Comparison of ENCODE assay signal across 19 cellular contexts in the genomic region with DNA sequence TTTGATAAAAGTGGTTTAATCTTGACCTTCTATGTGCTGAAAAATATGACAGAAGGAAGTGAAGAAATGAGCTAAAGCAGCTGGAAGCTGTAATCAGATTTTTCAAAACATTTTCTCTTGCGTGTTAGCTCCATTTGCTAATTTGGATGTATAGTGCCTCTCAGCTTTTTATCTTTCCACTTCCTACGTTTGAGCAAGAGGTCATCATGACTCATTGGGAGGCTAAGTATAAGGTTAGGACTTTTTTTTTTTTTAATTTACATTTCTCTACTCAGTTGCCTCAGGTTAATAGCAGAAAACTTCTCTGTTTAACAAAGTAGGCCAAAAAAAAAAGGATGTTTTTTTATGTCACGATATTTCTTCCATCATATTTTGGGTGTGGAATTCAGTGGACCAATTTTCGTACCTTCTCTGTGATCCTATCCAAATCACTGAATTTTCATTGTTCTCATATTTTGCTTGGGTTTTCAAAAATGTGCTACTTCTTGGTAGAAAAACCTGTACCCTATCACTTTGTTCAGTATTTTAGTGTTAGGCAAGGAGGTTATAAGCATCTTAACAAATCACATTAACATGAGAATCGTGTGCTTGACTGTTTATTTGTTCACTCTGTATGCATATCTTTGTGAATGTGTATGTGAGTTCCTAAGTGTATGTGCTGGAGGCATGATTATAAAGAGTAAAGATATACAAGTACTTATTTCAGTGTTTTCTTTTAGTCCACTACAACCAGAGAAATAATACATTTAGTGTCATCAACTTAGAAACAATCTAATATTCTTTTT.
A peak's percentile ranks its signal among the peaks of the same experiment; 100 is the strongest.
DNase-seq lines count a peak whose midpoint lies in the region; ATAC-seq and TF ChIP-seq lines count a peak whose summit lies in the region.
"Had no signal": no experiment of that assay in that cellular context is flagged by ENCODE, and none has a peak within 500 bp of the region (broad histone marks: within the 10 kb centered on the region; RNA-seq: fewer than 3 reads in every experiment).

No MANE protein-coding gene starts in this region.

- H3K27ac ChIP-seq in RWPE1, result no peak overlapping the region
- H3K27ac ChIP-seq: neural progenitor cell had no signal

- H3K27me3 Mint-ChIP-seq in osteocyte (ENCODE audit: unreplicated experiment), result no peaks in the 10 kb centered on the region
- H3K27me3 Mint-ChIP-seq: activated naive CD8-positive, alpha-beta T cell treated with anti-CD3 and anti-CD28 coated beads, Interleukin-2, amount 10 ng/mL, durations not matched to agents 7 days and 5 days; B cell; stimulated activated memory B cell treated with anti-CD40 and anti-IgM and Interleukin-4, amounts not matched to agents 10 μg/mL and 1 μg/mL and 100 μg/mL, for 72 hours had no signal

- DNase-seq in M059J (ENCODE audit: low read depth) (peak; percentile 63), RWPE1 (ENCODE audit: low spot score) (peak; percentile 31), cardiac fibroblast (ENCODE audit: low read depth in 2 of 2) (peak; percentile 18 to 82), osteocyte (ENCODE audit: extremely low spot score, unreplicated experiment) (no peak), germinal center (ENCODE audit: low spot score) (no peak), NCI-H69 (lab: John Stamatoyannopoulos, UW) (no peak)
- no peak for DNase-seq in stimulated activated CD4-positive, alpha-beta T cell treated with anti-CD3 and anti-CD28 coated beads, Interleukin-2, amount 100 ng/mL, for 24 hours
- DNase-seq: activated CD8-positive, alpha-beta T cell treated with anti-CD3 and anti-CD28 coated beads, Interleukin-2, amount 10 ng/mL, durations not matched to agents 7 days and 5 days; activated naive CD8-positive, alpha-beta T cell treated with anti-CD3 and anti-CD28 coated beads, Interleukin-2, amount 10 ng/mL, durations not matched to agents 7 days and 5 days; Caco-2; central memory CD4-positive, alpha-beta T cell; foreskin melanocyte; NCI-H1417 treated with DMSO at 0.1 percent for 48 hours; NCI-H748 treated with DMSO at 0.1 percent for 48 hours; stimulated activated CD4-positive, alpha-beta T cell treated with anti-CD3 and anti-CD28 coated beads, Interleukin-15, amount 100 ng/mL, for 24 hours had no signal

- H3K27ac Mint-ChIP-seq in osteocyte (ENCODE audit: unreplicated experiment), result peak overlapping the region; percentile 65
- H3K27ac Mint-ChIP-seq: activated CD8-positive, alpha-beta T cell treated with anti-CD3 and anti-CD28 coated beads, Interleukin-2, amount 10 ng/mL, durations not matched to agents 7 days and 5 days; activated naive CD8-positive, alpha-beta T cell treated with anti-CD3 and anti-CD28 coated beads, Interleukin-2, amount 10 ng/mL, durations not matched to agents 7 days and 5 days; B cell; neural progenitor cell; stimulated activated memory B cell treated with anti-CD40 and anti-IgM and Interleukin-4, amounts not matched to agents 10 μg/mL and 1 μg/mL and 100 μg/mL, for 72 hours had no signal

- peaks cover 8% of the 10 kb centered on the region for H3K9me3 Mint-ChIP-seq in osteocyte (ENCODE audit: unreplicated experiment)
- H3K9me3 Mint-ChIP-seq: neural progenitor cell had no signal

- ATAC-seq in GM19467 (IDR thresholded peaks at IDR 0.05; ENCODE audit: unreplicated experiment), result no peak
- ATAC-seq: activated CD8-positive, alpha-beta T cell treated with anti-CD3 and anti-CD28 coated beads, Interleukin-2, amount 10 ng/mL, durations not matched to agents 7 days and 5 days; stimulated activated memory B cell treated with anti-CD40 and anti-IgM and Interleukin-4, amounts not matched to agents 10 μg/mL and 1 μg/mL and 100 μg/mL, for 72 hours had no signal

- H3K4me1 Mint-ChIP-seq in osteocyte (ENCODE audit: unreplicated experiment), result peaks cover 39% of the 10 kb centered on the region
- H3K4me1 Mint-ChIP-seq: activated naive CD8-positive, alpha-beta T cell treated with anti-CD3 and anti-CD28 coated beads, Interleukin-2, amount 10 ng/mL, durations not matched to agents 7 days and 5 days; B cell; neural progenitor cell; stimulated activated memory B cell treated with anti-CD40 and anti-IgM and Interleukin-4, amounts not matched to agents 10 μg/mL and 1 μg/mL and 100 μg/mL, for 72 hours had no signal

- H3K36me3 Mint-ChIP-seq in osteocyte (ENCODE audit: unreplicated experiment), result no peaks in the 10 kb centered on the region
- H3K36me3 Mint-ChIP-seq: activated naive CD8-positive, alpha-beta T cell treated with anti-CD3 and anti-CD28 coated beads, Interleukin-2, amount 10 ng/mL, durations not matched to agents 7 days and 5 days; neural progenitor cell; stimulated activated memory B cell treated with anti-CD40 and anti-IgM and Interleukin-4, amounts not matched to agents 10 μg/mL and 1 μg/mL and 100 μg/mL, for 72 hours had no signal

- CTCF ChIA-PET in RWPE1 (lab: Yijun Ruan, JAX), result no interaction called here

- TF ChIP-seq CTCF in RWPE1 (conservative IDR thresholded peaks at IDR 0.05; ENCODE audit: low read depth) (no peak), cardiac fibroblast (IDR thresholded peaks at IDR 0.05; ENCODE audit: low read depth, low read length) (no peak), osteocyte (IDR thresholded peaks at IDR 0.05) (no peak)

- H3K4me3 ChIP-seq in cardiac fibroblast (replicated peaks in 1 of 2; ENCODE audit: low read depth in 2 of 2, low read length in 2 of 2), result no peak overlapping the region
- H3K4me3 ChIP-seq: neural progenitor cell had no signal

- POLR2A ChIA-PET in RWPE1 (lab: Yijun Ruan, JAX; ENCODE audit: low non-redundant PET), result no interaction called here

- peak overlapping the region; percentile 27 for H3K4me3 Mint-ChIP-seq in osteocyte (ENCODE audit: unreplicated experiment)
- H3K4me3 Mint-ChIP-seq: activated CD8-positive, alpha-beta T cell treated with anti-CD3 and anti-CD28 coated beads, Interleukin-2, amount 10 ng/mL, durations not matched to agents 7 days and 5 days; activated naive CD8-positive, alpha-beta T cell treated with anti-CD3 and anti-CD28 coated beads, Interleukin-2, amount 10 ng/mL, durations not matched to agents 7 days and 5 days; B cell; neural progenitor cell; stimulated activated memory B cell treated with anti-CD40 and anti-IgM and Interleukin-4, amounts not matched to agents 10 μg/mL and 1 μg/mL and 100 μg/mL, for 72 hours had no signal

Comparison
In these comparisons a context has a peak if more than half of its experiments do, and no peak if none do; other contexts are left out.
1. DNase-seq: peak in M059J (single experiment), RWPE1 (single experiment) and cardiac fibroblast (2 of 2); none in osteocyte (single experiment), germinal center (single experiment), NCI-H69 (single experiment) and stimulated activated CD4-positive, alpha-beta T cell treated with anti-CD3 and anti-CD28 coated beads, Interleukin-2, amount 100 ng/mL, for 24 hours (0 of 2).